In genomic region chr1:169745015-169745861, GRCh38 we compare ENCODE assay signal across 19 cellular contexts. TPM values are rescaled to one million over a fixed set of nuclear protein-coding genes. Genes with fewer than 3 reads are reported as not detected.
DNase-seq lines count a peak whose midpoint lies in the region; ATAC-seq and TF ChIP-seq lines count a peak whose summit lies in the region.
"Had no signal": no experiment of that assay in that cellular context is flagged by ENCODE, and none has a peak within 500 bp of the region (broad histone marks: within the 10 kb centered on the region; RNA-seq: fewer than 3 reads in every experiment).

No MANE protein-coding gene starts in this region.

- TF ChIP-seq CTCF in astrocyte of the cerebellum (IDR thresholded peaks at IDR 0.05; ENCODE audit: low read depth, low read length, missing control alignments), result no peak

- ATAC-seq in left lobe of liver, result peak; percentile 92
- no peak for ATAC-seq in GM19452 (IDR thresholded peaks at IDR 0.05; ENCODE audit: unreplicated experiment)
- ATAC-seq in stimulated activated naive B cell treated with anti-CD40 and anti-IgM and Interleukin-4, amounts not matched to agents 10 μg/mL and 1 μg/mL and 100 μg/mL, for 72 hours (replicated peaks), result no peak
- ATAC-seq: body of pancreas had no signal

- in situ Hi-C loops in astrocyte of the cerebellum (cut with HindIII; ENCODE audit: low sequenced_read_pairs), result no loop called here

- H3K36me3 Mint-ChIP-seq in activated CD4-positive, alpha-beta memory T cell treated with anti-CD3 and anti-CD28 coated beads for 36 hours, result no peaks in the 10 kb centered on the region
- H3K36me3 Mint-ChIP-seq in stimulated activated naive B cell treated with anti-CD40 and anti-IgM and Interleukin-4, amounts not matched to agents 10 μg/mL and 1 μg/mL and 100 μg/mL, for 72 hours, result peaks cover 0 to 5% of the 10 kb centered on the region in 2 donors
- H3K36me3 Mint-ChIP-seq: CD4-positive, CD25-positive, alpha-beta regulatory T cell had no signal

- no peak overlapping the region for H3K4me3 Mint-ChIP-seq in activated CD4-positive, alpha-beta memory T cell treated with anti-CD3 and anti-CD28 coated beads for 36 hours
- H3K4me3 Mint-ChIP-seq in stimulated activated naive B cell treated with anti-CD40 and anti-IgM and Interleukin-4, amounts not matched to agents 10 μg/mL and 1 μg/mL and 100 μg/mL, for 72 hours, result no peak overlapping the region
- H3K4me3 Mint-ChIP-seq: activated CD4-positive, alpha-beta memory T cell treated with anti-CD3 and anti-CD28 coated beads, Interleukin-2, amount 10 ng/mL, durations not matched to agents 7 days and 5 days; CD4-positive, CD25-positive, alpha-beta regulatory T cell; endodermal cell had no signal

- CTCF ChIA-PET in activated CD4-positive, alpha-beta memory T cell treated with anti-CD3 and anti-CD28 coated beads for 36 hours (lab: Charles Lee), result interaction anchor here (0.6 kb wide), 1 partner anchor 442 kb away, joined by 3 read pairs; no protein-coding TSS in a partner anchor

- H3K9me3 Mint-ChIP-seq in activated CD4-positive, alpha-beta memory T cell treated with anti-CD3 and anti-CD28 coated beads for 36 hours, result peaks cover 5% of the 10 kb centered on the region
- H3K9me3 Mint-ChIP-seq in stimulated activated naive B cell treated with anti-CD40 and anti-IgM and Interleukin-4, amounts not matched to agents 10 μg/mL and 1 μg/mL and 100 μg/mL, for 72 hours, result peaks cover 5 to 7% of the 10 kb centered on the region in 2 donors
- H3K9me3 Mint-ChIP-seq: activated CD4-positive, alpha-beta memory T cell treated with anti-CD3 and anti-CD28 coated beads, Interleukin-2, amount 10 ng/mL, durations not matched to agents 7 days and 5 days had no signal

- peaks cover 3% of the 10 kb centered on the region for H3K27me3 Mint-ChIP-seq in activated CD4-positive, alpha-beta memory T cell treated with anti-CD3 and anti-CD28 coated beads for 36 hours
- H3K27me3 Mint-ChIP-seq in stimulated activated naive B cell treated with anti-CD40 and anti-IgM and Interleukin-4, amounts not matched to agents 10 μg/mL and 1 μg/mL and 100 μg/mL, for 72 hours, result peaks cover 12 to 13% of the 10 kb centered on the region in 2 donors

- intact Hi-C loops in activated CD4-positive, alpha-beta memory T cell treated with anti-CD3 and anti-CD28 coated beads for 36 hours (cut with micrococcal nuclease), result no loop called here

- no peak overlapping the region for H3K4me3 ChIP-seq in astrocyte of the cerebellum (ENCODE audit: low read depth, low read length)
- no peak overlapping the region for H3K4me3 ChIP-seq in skeletal muscle cell (ENCODE audit: low read depth, low read length)
- H3K4me3 ChIP-seq: body of pancreas, prostate gland, tibial nerve had no signal

- DNase-seq in NCI-H82 (lab: John Stamatoyannopoulos, UW), result peak; percentile 7
- no peak for DNase-seq in NCI-H82 treated with DMSO at 0.1 percent for 48 hours (lab: John Stamatoyannopoulos, UW; ENCODE audit: unreplicated experiment)
- DNase-seq in astrocyte of the cerebellum (ENCODE audit: low read depth), result peak; percentile 74
- peak; percentile 77 for DNase-seq in left lobe of liver (ENCODE audit: low spot score)
- DNase-seq in skeletal muscle cell (ENCODE audit: low read depth), result peak; percentile 61
- no peak for DNase-seq in activated CD4-positive, alpha-beta memory T cell treated with anti-CD3 and anti-CD28 coated beads for 36 hours
- no peak for DNase-seq in stimulated activated naive B cell treated with anti-CD40 and anti-IgM and Interleukin-4, amounts not matched to agents 10 μg/mL and 1 μg/mL and 100 μg/mL, for 72 hours
- DNase-seq: activated CD4-positive, alpha-beta memory T cell treated with anti-CD3 and anti-CD28 coated beads, Interleukin-2, amount 10 ng/mL, durations not matched to agents 7 days and 5 days; body of pancreas; CD4-positive, CD25-positive, alpha-beta regulatory T cell; endodermal cell; NCI-H774; stimulated activated CD4-positive, alpha-beta T cell treated with anti-CD3 and anti-CD28 coated beads, Interleukin-4, amount 100 ng/mL, for 1 hour had no signal

- POLR2A ChIA-PET in activated CD4-positive, alpha-beta memory T cell treated with anti-CD3 and anti-CD28 coated beads for 36 hours (lab: Charles Lee), result no interaction called here

- H3K27ac Mint-ChIP-seq in activated CD4-positive, alpha-beta memory T cell treated with anti-CD3 and anti-CD28 coated beads for 36 hours, result no peak overlapping the region
- no peak overlapping the region for H3K27ac Mint-ChIP-seq in stimulated activated naive B cell treated with anti-CD40 and anti-IgM and Interleukin-4, amounts not matched to agents 10 μg/mL and 1 μg/mL and 100 μg/mL, for 72 hours
- H3K27ac Mint-ChIP-seq: activated CD4-positive, alpha-beta memory T cell treated with anti-CD3 and anti-CD28 coated beads, Interleukin-2, amount 10 ng/mL, durations not matched to agents 7 days and 5 days; CD4-positive, CD25-positive, alpha-beta regulatory T cell; endodermal cell had no signal

- H3K4me1 Mint-ChIP-seq in activated CD4-positive, alpha-beta memory T cell treated with anti-CD3 and anti-CD28 coated beads for 36 hours (ENCODE audit: low read depth), result no peaks in the 10 kb centered on the region
- no peaks in the 10 kb centered on the region for H3K4me1 Mint-ChIP-seq in stimulated activated naive B cell treated with anti-CD40 and anti-IgM and Interleukin-4, amounts not matched to agents 10 μg/mL and 1 μg/mL and 100 μg/mL, for 72 hours
- H3K4me1 Mint-ChIP-seq: activated CD4-positive, alpha-beta memory T cell treated with anti-CD3 and anti-CD28 coated beads, Interleukin-2, amount 10 ng/mL, durations not matched to agents 7 days and 5 days; CD4-positive, CD25-positive, alpha-beta regulatory T cell had no signal

RNA-seq across cellular contexts. Expression of gene SELE, which starts 11.4 kb away (rescaled TPM):
- 0.93 TPM for total RNA-seq in left lobe of liver
- not detected for total RNA-seq in activated CD4-positive, alpha-beta memory T cell treated with anti-CD3 and anti-CD28 coated beads for 36 hours
- total RNA-seq: activated CD4-positive, alpha-beta memory T cell treated with anti-CD3 and anti-CD28 coated beads, Interleukin-2, amount 10 ng/mL, durations not matched to agents 7 days and 5 days; CD4-positive, CD25-positive, alpha-beta regulatory T cell; endodermal cell; G401; M059J; myocyte had no signal

RNA-seq across cellular contexts. Expression of gene SELL, which starts 33.8 kb away (rescaled TPM):
- 1.9 TPM for total RNA-seq in left lobe of liver
- total RNA-seq in activated CD4-positive, alpha-beta memory T cell treated with anti-CD3 and anti-CD28 coated beads for 36 hours, result 100 to 1,000 TPM; 103 to 110 TPM
- total RNA-seq: G401, myocyte had no signal

RNA-seq across cellular contexts. Expression of gene METTL18, which starts 49.5 kb away (rescaled TPM):
- 2.0 TPM for total RNA-seq in left lobe of liver
- total RNA-seq in activated CD4-positive, alpha-beta memory T cell treated with anti-CD3 and anti-CD28 coated beads for 36 hours, result 10 to 100 TPM; 10.8 to 10.9 TPM

Comparison
In these comparisons a context has a peak if more than half of its experiments do, and no peak if none do; other contexts are left out.
1. DNase-seq: peak in NCI-H82 (single experiment), astrocyte of the cerebellum (single experiment), left lobe of liver (single experiment) and skeletal muscle cell (single experiment); none in NCI-H82 treated with DMSO at 0.1 percent for 48 hours (single experiment), activated CD4-positive, alpha-beta memory T cell treated with anti-CD3 and anti-CD28 coated beads for 36 hours (single experiment) and stimulated activated naive B cell treated with anti-CD40 and anti-IgM and Interleukin-4, amounts not matched to agents 10 μg/mL and 1 μg/mL and 100 μg/mL, for 72 hours (single experiment).
2. RNA of gene SELL, which starts 33.8 kb away (total RNA-seq): 103 to 110 TPM in activated CD4-positive, alpha-beta memory T cell treated with anti-CD3 and anti-CD28 coated beads for 36 hours; 1.9 TPM in left lobe of liver (single experiment); every median in the first group is over 10 times any median in the second.